ENCODE assay signal across 20 cellular contexts in genomic region chr21:26798856-26799751, GRCh38. TPM values are rescaled to one million over a fixed set of nuclear protein-coding genes. Genes with fewer than 3 reads are reported as not detected.
DNase-seq lines count a peak whose midpoint lies in the region; ATAC-seq, FAIRE-seq and TF ChIP-seq lines count a peak whose summit lies in the region.
"Had no signal": no experiment of that assay in that cellular context is flagged by ENCODE, and none has a peak within 500 bp of the region (broad histone marks: within the 10 kb centered on the region; RNA-seq: fewer than 3 reads in every experiment).

No MANE protein-coding gene starts in this region.

- no peak for TF ChIP-seq RAD21 in K562 (CRISPR knock-in tag; conservative IDR thresholded peaks at IDR 0.05 in 1 of 2, IDR thresholded peaks at IDR 0.05 in 1 of 2)

- peaks cover 2% of the 10 kb centered on the region for H3K9me3 Mint-ChIP-seq in nephron

- POLR2A ChIA-PET in K562 (lab: Yijun Ruan, JAX): no interaction called here

- TF ChIP-seq POLR2A in K562 (conservative IDR thresholded peaks at IDR 0.05) (no peak), thyroid gland (IDR thresholded peaks at IDR 0.05) (no peak)

- no peak for TF ChIP-seq CTCF in K562 (IDR thresholded peaks at IDR 0.05 in 2 of 3, conservative IDR thresholded peaks at IDR 0.05 in 1 of 3; ENCODE audit: insufficient read depth in 2 of 3, low read depth in 1 of 3, low read length in 3 of 3)
- TF ChIP-seq CTCF in nephron (IDR thresholded peaks at IDR 0.05; ENCODE audit: unreplicated experiment in 3 of 3): no peak
- TF ChIP-seq CTCF in thyroid gland (IDR thresholded peaks at IDR 0.05): no peak

- WGBS in K562 (ENCODE audit: insufficient coverage, low coverage, missing lambda C conversion rate): 0% methylated on average over 8 of the region's 8 CpGs
- WGBS in thyroid gland, 2 donors: 81 to 94% methylated on average over 8 of the region's 8 CpGs

- H3K9me3 ChIP-seq in K562 (replicated peaks; ENCODE audit: control insufficient read depth, insufficient read depth, low read depth, low read length) (no peaks in the 10 kb centered on the region; the same call in 1 of the 2 replicates), thyroid gland (no peaks in the 10 kb centered on the region)

- DNase-seq in EH (ENCODE audit: low read depth): peak; percentile 50
- DNase-seq in NCI-H1417 (lab: John Stamatoyannopoulos, UW): peak in 2 of 3 experiments; percentile 53 to 89
- no peak for DNase-seq in K562 (ENCODE audit: extremely low read depth in 1 of 4, low spot score in 3 of 4)
- no peak for DNase-seq in thyroid gland
- DNase-seq: activated naive CD4-positive, alpha-beta T cell; C1 segment of cervical spinal cord; effector CD4-positive, alpha-beta T cell; EL; foreskin keratinocyte; naive thymus-derived CD4-positive, alpha-beta T cell; NCI-H1694 treated with DMSO at 0.1 percent for 48 hours; stimulated activated CD4-positive, alpha-beta T cell treated with anti-CD3 and anti-CD28 coated beads, Interleukin-1b, Interleukin-23, amount 100 ng/mL, for 48 hours; SW 1271 had no signal

- no TSS peak for BruUV-seq in K562 (replicated peaks; lab: Mats Ljungman, UMichigan)

- CTCF ChIA-PET in K562 (lab: Yijun Ruan, JAX; ENCODE audit: low intra/inter-chr PET ratio): no interaction called here

- H3K27ac ChIP-seq in K562 (ENCODE audit: extremely low read depth, low read depth, low read length) (no peak overlapping the region), thyroid gland (no peak overlapping the region)
- H3K27ac ChIP-seq: foreskin keratinocyte had no signal

- intact Hi-C loops in K562 (cut with micrococcal nuclease) (no loop called here), thyroid gland (cut with DNase I) (no loop called here)

- H3K4me3 ChIP-seq in K562 (no peak overlapping the region), thyroid gland (replicated peaks in 1 of 3) (no peak overlapping the region)

- in situ Hi-C loops in K562 (cut with MboI): no loop called here

- ATAC-seq in K562: no peak
- no peak for ATAC-seq in GM18858 (IDR thresholded peaks at IDR 0.05; ENCODE audit: unreplicated experiment)
- ATAC-seq in HG03520 (IDR thresholded peaks at IDR 0.05; ENCODE audit: unreplicated experiment): no peak
- ATAC-seq in HG03175 (IDR thresholded peaks at IDR 0.05; ENCODE audit: unreplicated experiment): no peak
- ATAC-seq: foreskin keratinocyte; naive thymus-derived CD4-positive, alpha-beta T cell had no signal

- FAIRE-seq in K562 (lab: Jason Lieb, UNC): no peak
- FAIRE-seq: GM12892, keratinocyte had no signal

- H3K4me3 Mint-ChIP-seq in nephron: no peak overlapping the region
- H3K4me3 Mint-ChIP-seq: naive thymus-derived CD4-positive, alpha-beta T cell; type B pancreatic cell had no signal

- H4K20me1 ChIP-seq in K562 (replicated peaks; ENCODE audit: control insufficient read depth, insufficient read depth, low read length): no peaks in the 10 kb centered on the region

- H3K4me1 ChIP-seq in K562 (replicated peaks in 1 of 2; ENCODE audit: control insufficient read depth in 2 of 2, insufficient read depth in 2 of 2, low read length in 2 of 2) (no peaks in the 10 kb centered on the region), thyroid gland (peaks cover 3 to 8% of the 10 kb centered on the region in 2 donors)

- no peaks in the 10 kb centered on the region for H3K9me1 ChIP-seq in K562 (ENCODE audit: control insufficient read depth, insufficient read depth, low read length)

- peaks cover 2% of the 10 kb centered on the region for H3K27me3 Mint-ChIP-seq in nephron (ENCODE audit: low read depth)
- H3K27me3 Mint-ChIP-seq: type B pancreatic cell had no signal

- H3K27ac Mint-ChIP-seq in nephron: peak overlapping the region; percentile 53 to 98 (median 77)
- H3K27ac Mint-ChIP-seq: naive thymus-derived CD4-positive, alpha-beta T cell had no signal

- no peak overlapping the region for H2AFZ ChIP-seq in K562 (ENCODE audit: low read depth, low read length)

- H3K36me3 Mint-ChIP-seq in nephron (ENCODE audit: low read depth): no peaks in the 10 kb centered on the region
- H3K36me3 Mint-ChIP-seq: naive thymus-derived CD4-positive, alpha-beta T cell; type B pancreatic cell had no signal

- no peaks in the 10 kb centered on the region for H3K79me2 ChIP-seq in K562 (ENCODE audit: control insufficient read depth, insufficient read depth, low read length)

- no peak for TF ChIP-seq EP300 in K562 (IDR thresholded peaks at IDR 0.05; ENCODE audit: low read length)

- peaks cover 84% of the 10 kb centered on the region for H3K4me1 Mint-ChIP-seq in nephron
- H3K4me1 Mint-ChIP-seq: naive thymus-derived CD4-positive, alpha-beta T cell had no signal

- H3K36me3 ChIP-seq in K562 (ENCODE audit: control insufficient read depth, insufficient read depth, low read length) (no peaks in the 10 kb centered on the region), thyroid gland (no peaks in the 10 kb centered on the region)

- H3K4me2 ChIP-seq in K562 (ENCODE audit: insufficient read depth, low read length): no peak overlapping the region

- H3K9ac ChIP-seq in K562 (ENCODE audit: insufficient read depth in 1 of 2, low read depth in 2 of 2, low read length in 2 of 2): no peak overlapping the region

- H3K27me3 ChIP-seq in K562 (ENCODE audit: control insufficient read depth in 2 of 2, insufficient read depth in 2 of 2, low read length in 2 of 2) (no peaks in the 10 kb centered on the region), thyroid gland (no peaks in the 10 kb centered on the region)
- H3K27me3 ChIP-seq: foreskin keratinocyte had no signal

TF ChIP-seq in K562, 482 proteins besides CTCF, POLR2A, EP300 and RAD21:
- TF ChIP-seq SIX5 (IDR thresholded peaks at IDR 0.05; ENCODE audit: borderline replicate concordance in 1 of 2, insufficient read depth in 1 of 2, low read depth in 1 of 2, low read length in 2 of 2) (no peak), GTF2B (IDR thresholded peaks at IDR 0.05; ENCODE audit: extremely low read depth, insufficient read length) (no peak), ATF3 (IDR thresholded peaks at IDR 0.05) (peak; percentile 13; the same call in 1 of the 2 replicates), ATF3 (CRISPR knock-in tag; conservative IDR thresholded peaks at IDR 0.05) (no peak), NCOA2 (IDR thresholded peaks at IDR 0.05; ENCODE audit: partially characterized antibody in 2 of 2) (no peak), ZBTB8A (IDR thresholded peaks at IDR 0.05; ENCODE audit: partially characterized antibody) (no peak)

RNA-seq across cellular contexts. Expression of gene ADAMTS1, which starts 46.1 kb away (rescaled TPM):
- total RNA-seq in K562 (2011; cell fraction: chromatin; rRNA removed; ENCODE audit: low replicate concordance): not detected in 2 replicates
- total RNA-seq in K562 (2011; cell fraction: nucleolus; rRNA removed): under 0.01 TPM in 1 of 2 replicates, not detected in the other
- not detected in 2 replicates for total RNA-seq in K562 (2011; cell fraction: nucleoplasm; rRNA removed)
- total RNA-seq in K562 (2014; rRNA removed) (not detected in 2 replicates), K562 (2014; rRNA removed; fragmentation: Illumina TruSeq; extraction: Trizol) (not detected in 2 replicates), K562 (2015; rRNA removed; fragmentation: Illumina TruSeq; extraction: Trizol) (not detected in 2 replicates), K562 (2021) (0.34 and 0.58 TPM in 2 replicates), thyroid gland (10 to 100 TPM; 43.4 to 86.5 (median 56.3) TPM)
- polyA plus RNA-seq in K562 (2011; rRNA removed) (0.01 TPM in 1 of 2 replicates, not detected in the other), K562 (2014; fragmentation: Illumina TruSeq; extraction: Trizol) (not detected in 2 replicates), K562 (2014; fragmentation: Nextera tagmentation; extraction: Ambion mirVana) (not detected), K562 (2014; rRNA removed) (not detected in 2 replicates)
- 0.01 TPM in 1 of 2 replicates, not detected in the other for polyA plus RNA-seq in K562 (2011; cell fraction: cytosol; rRNA removed)
- not detected in 2 replicates for polyA plus RNA-seq in K562 (2011; cell fraction: nucleus; rRNA removed)
- not detected in 2 replicates for polyA plus RNA-seq in K562 (2012)
- 0.06 TPM in 1 of 2 replicates, not detected in the other for polyA minus RNA-seq in K562 (2011; rRNA and poly(A)+ RNA removed)
- polyA minus RNA-seq in K562 (2011; cell fraction: cytosol; rRNA and poly(A)+ RNA removed): 10.1 and 15.2 TPM in 2 replicates
- polyA minus RNA-seq in K562 (2011; cell fraction: nucleus; rRNA and poly(A)+ RNA removed): 1.8 and 3.8 TPM in 2 replicates

Comparison
In these comparisons a context has a peak if more than half of its experiments do, and no peak if none do; other contexts are left out.
1. DNase-seq: peak in EH (single experiment) and NCI-H1417 (2 of 3); none in K562 (0 of 4) and thyroid gland (0 of 2).
2. RNA of gene ADAMTS1, which starts 46.1 kb away (total RNA-seq): 43.4 to 86.5 TPM in thyroid gland; under 0.01 to 0.58 TPM in K562; every median in the first group is over 10 times any median in the second.